ENCODE assay signal across 8 cellular contexts in the genomic region with DNA sequence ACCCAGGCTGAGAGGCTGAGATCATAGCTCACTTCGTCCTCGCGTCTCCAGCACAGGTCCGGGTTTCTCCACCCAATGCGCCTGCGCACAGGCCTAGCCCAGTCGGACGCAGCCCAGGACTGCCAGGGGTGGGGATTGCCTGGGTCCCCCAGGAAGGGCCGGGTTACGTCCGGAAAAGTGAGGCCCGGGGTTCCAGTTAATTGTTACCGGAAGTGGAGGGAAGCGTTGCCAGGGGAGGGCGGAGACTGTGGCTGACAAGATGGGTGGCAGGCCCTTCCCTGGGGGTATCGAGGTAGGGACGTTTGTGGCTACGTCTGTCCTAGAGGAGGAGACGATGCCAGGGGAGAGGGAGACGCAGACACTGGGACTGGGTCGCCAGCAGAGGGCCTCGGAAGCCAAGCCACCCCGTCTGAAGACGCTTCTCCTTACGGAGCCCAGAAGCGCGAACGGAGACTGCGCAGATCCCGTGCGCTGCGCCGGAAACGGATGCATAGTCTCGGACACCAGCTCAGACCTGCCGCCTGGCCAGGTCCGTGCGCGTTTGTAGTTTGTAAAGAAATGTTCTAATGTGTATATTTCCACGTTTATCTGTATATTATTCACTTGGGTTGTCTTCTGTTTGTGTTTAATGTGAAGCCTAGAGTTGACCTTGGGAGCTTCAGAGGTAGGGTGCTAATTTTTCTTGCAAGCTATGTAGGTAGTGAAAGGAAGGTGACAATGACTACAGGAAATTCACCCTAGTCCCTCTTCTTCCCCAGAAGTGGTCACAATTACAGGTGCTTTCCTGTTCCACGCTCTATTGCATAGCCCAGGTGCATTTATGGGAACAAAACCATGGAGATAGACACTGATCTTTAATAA. TPM values are rescaled to one million over a fixed set of nuclear protein-coding genes. Genes with fewer than 3 reads are reported as not detected.
DNase-seq lines count a peak whose midpoint lies in the region; ATAC-seq, FAIRE-seq and TF ChIP-seq lines count a peak whose summit lies in the region.

No MANE protein-coding gene starts in this region.

- peak; percentile 64 to 68 for TF ChIP-seq RAD21 in H1 (IDR thresholded peaks at IDR 0.05 in 1 of 2, conservative IDR thresholded peaks at IDR 0.05 in 1 of 2; ENCODE audit: low read depth in 2 of 2, low read length in 2 of 2)

- H4K5ac ChIP-seq in H1 (ENCODE audit: insufficient read length, low read depth, low read length): peak overlapping the region; percentile 75

- peaks cover 61% of the 10 kb centered on the region for H3K4me1 Mint-ChIP-seq in CD8-positive, alpha-beta T cell (ENCODE audit: low read depth)

- peak overlapping the region; percentile 80 for H4K91ac ChIP-seq in H1 (replicated peaks; ENCODE audit: insufficient read length, low read length)

- no peak overlapping the region for H2BK12ac ChIP-seq in H1 (ENCODE audit: low read depth, low read length)

- H3K79me2 ChIP-seq in H1 (ENCODE audit: control insufficient read depth in 1 of 2, insufficient read depth in 2 of 2, low read length in 2 of 2): peaks cover 0 to 5% of the 10 kb centered on the region in 2 experiments; a peak in 1 of 4 replicates

- no peak overlapping the region for H2AK5ac ChIP-seq in H1 (ENCODE audit: low read depth, low read length)

- peak; percentile 64 to 86 (median 82) for DNase-seq in CD8-positive, alpha-beta T cell
- DNase-seq in HK-2 (ENCODE audit: unreplicated experiment) (peak; percentile 94), H1 (ENCODE audit: low read depth in 1 of 2, low spot score in 2 of 2) (peak; percentile 88 to 89), mesenteric fat pad (ENCODE audit: low spot score) (peak; percentile 96)
- DNase-seq in NK-92 treated with Interleukin-12 subunit alpha and Interleukin-12 subunit beta, amount 100 ng/mL, for 24 hours (lab: John Stamatoyannopoulos, UW): peak; percentile 96
- DNase-seq in activated CD8-positive, alpha-beta memory T cell treated with anti-CD3 and anti-CD28 coated beads for 4 hours (ENCODE audit: low read depth in 2 of 2): peak; percentile 66 to 69
- DNase-seq in stimulated activated CD8-positive, alpha-beta memory T cell treated with anti-CD3 and anti-CD28 coated beads, Interleukin-15, amount 100 ng/mL, for 1 hour (ENCODE audit: low read depth): peak; percentile 61

- H2BK20ac ChIP-seq in H1 (ENCODE audit: low read length): no peak overlapping the region

- H3K4me3 ChIP-seq in CD8-positive, alpha-beta T cell (ENCODE audit: low read depth, low read length): peak overlapping the region; percentile 37
- H3K4me3 ChIP-seq in H1 (ENCODE audit: extremely low read depth in 1 of 4, insufficient read depth in 2 of 4, low read depth in 3 of 4, low read length in 4 of 4): peak overlapping the region; percentile 45 to 73 (median 54)

- TF ChIP-seq POLR2A in H1 (IDR thresholded peaks at IDR 0.05; ENCODE audit: control extremely low read depth in 1 of 2, low read depth in 2 of 2, low read length in 2 of 2): peak in 1 of 2 experiments; percentile 76; a peak in 2 of 3 replicates

- H2BK15ac ChIP-seq in H1 (ENCODE audit: low read length): no peak overlapping the region

- FAIRE-seq in H1 (lab: Jason Lieb, UNC): no peak

- peak overlapping the region; percentile 75; the same call in 1 of the 2 replicates for H4K8ac ChIP-seq in H1 (ENCODE audit: extremely low read depth, insufficient read depth, low read length)

- CTCF ChIA-PET in CD8-positive, alpha-beta T cell (lab: Charles Lee): interaction anchor here (0.6 to 2.2 kb wide), 2 partner anchors 17 to 698 kb away, joined by 4 to 5 read pairs; no protein-coding TSS in a partner anchor
- CTCF ChIA-PET in H1 (lab: Charles Lee; ENCODE audit: partially characterized antibody): interaction anchor here (0.6 to 1.8 kb wide), 8 partner anchors 8 to 802 kb away, joined by 3 to 5 read pairs (median 3); partner anchors contain the start of gene SYF2

- POLR2A ChIA-PET in CD8-positive, alpha-beta T cell (lab: Charles Lee): interaction anchor here (1.5 to 4.9 kb wide), 3 partner anchors 7 to 495 kb away, joined by 3 to 26 read pairs (median 5); partner anchors contain the start of gene SYF2
- POLR2A ChIA-PET in H1 (lab: Charles Lee; ENCODE audit: partially characterized antibody): interaction anchor here (0.6 to 2.0 kb wide), 9 partner anchors 8 to 465 kb away, joined by 3 to 9 read pairs (median 4); partner anchors contain the start of gene SYF2

- 2% methylated on average over 41 of the region's 41 CpGs; no CpG with 5 or more reads in 1 of the 2 experiments for WGBS in H1 (ENCODE audit: extremely low coverage in 1 of 2, insufficient coverage in 1 of 2, insufficient read length in 1 of 2, insufficient replicate concordance in 2 of 2, low coverage in 1 of 2, low lambda C conversion rate in 2 of 2, missing lambda C conversion rate in 1 of 2), 2 experiments

- H3K4me2 ChIP-seq in H1 (ENCODE audit: insufficient read depth in 1 of 2, low read depth in 2 of 2, low read length in 2 of 2): peak overlapping the region; percentile 55 to 74

- TF ChIP-seq CTCF in CD8-positive, alpha-beta T cell (IDR thresholded peaks at IDR 0.05): peak; percentile 61
- peak; percentile 65 to 78 (median 75) for TF ChIP-seq CTCF in H1 (IDR thresholded peaks at IDR 0.05; ENCODE audit: control extremely low read depth in 1 of 3, insufficient read depth in 1 of 3, low read depth in 1 of 3, low read length in 3 of 3)

- H3K14ac ChIP-seq in H1 (ENCODE audit: insufficient read length): no peak overlapping the region

- peaks cover 54% of the 10 kb centered on the region for H3K36me3 Mint-ChIP-seq in CD8-positive, alpha-beta T cell

- H2BK5ac ChIP-seq in H1 (ENCODE audit: low read depth, low read length): peak overlapping the region; percentile 88

- peak overlapping the region; percentile 97 for H3K27ac Mint-ChIP-seq in CD8-positive, alpha-beta T cell

- peak overlapping the region; percentile 85 for H3K4ac ChIP-seq in H1 (replicated peaks; ENCODE audit: insufficient read length, low read depth, low read length)

- peak overlapping the region; percentile 89; the same call in 1 of the 2 replicates for H2AFZ ChIP-seq in H1 (ENCODE audit: low read length)

- peak overlapping the region; percentile 64 for H3K27ac ChIP-seq in CD8-positive, alpha-beta T cell (ENCODE audit: low read depth, low read length)
- peak overlapping the region; percentile 48; the same call in 1 of the 2 replicates for H3K27ac ChIP-seq in H1 (ENCODE audit: low read depth, low read length)

- H3K23ac ChIP-seq in H1 (ENCODE audit: insufficient read length): no peak overlapping the region

- H4K20me1 ChIP-seq in H1 (replicated peaks in 1 of 2; ENCODE audit: control insufficient read depth in 1 of 2, insufficient read depth in 2 of 2, low read length in 2 of 2): peaks cover 0 to under 1% of the 10 kb centered on the region in 2 experiments

- H3K18ac ChIP-seq in H1 (ENCODE audit: extremely low read depth, low read length): peak overlapping the region; percentile 48; the same call in 1 of the 2 replicates

- no peaks in the 10 kb centered on the region for H3K27me3 Mint-ChIP-seq in CD8-positive, alpha-beta T cell (ENCODE audit: low read depth)

- TF ChIP-seq EP300 in H1 (IDR thresholded peaks at IDR 0.05; ENCODE audit: borderline replicate concordance in 1 of 2, low read depth in 2 of 2, low read length in 2 of 2): no peak

- intact Hi-C loops in CD8-positive, alpha-beta T cell (cut with DNase I, micrococcal nuclease): loop anchor here (1.0 to 10.0 kb wide), 6 partner anchors 8 to 1545 kb away; partner anchors contain the start of genes CLIC4 (in 1 of the 2), PDIK1L (in 1 of the 2), RPL11 (in 1 of the 2) and SRRM1 (in 1 of the 2)

- no peaks in the 10 kb centered on the region for H3K9me3 Mint-ChIP-seq in CD8-positive, alpha-beta T cell

- H3K56ac ChIP-seq in H1 (replicated peaks; ENCODE audit: insufficient read length, low read depth, low read length): peak overlapping the region; percentile 91

- H3K4me1 ChIP-seq in CD8-positive, alpha-beta T cell (ENCODE audit: insufficient read depth, low read length): peaks cover 47% of the 10 kb centered on the region
- H3K4me1 ChIP-seq in H1 (replicated peaks in 1 of 4; ENCODE audit: control insufficient read depth in 3 of 4, insufficient read depth in 4 of 4, low read length in 3 of 4): peaks cover 0 to 5% (median 0%) of the 10 kb centered on the region in 4 experiments; a peak in 1 of 7 replicates

- peak overlapping the region; percentile 66 for H2BK120ac ChIP-seq in H1 (replicated peaks; ENCODE audit: low read depth, low read length)

- peak overlapping the region; percentile 92 for H3K4me3 Mint-ChIP-seq in CD8-positive, alpha-beta T cell

- ATAC-seq in CD8-positive, alpha-beta T cell: peak; percentile 84
- peak; percentile 66 for ATAC-seq in GM19455 (IDR thresholded peaks at IDR 0.05; ENCODE audit: unreplicated experiment)

- peaks cover 3% of the 10 kb centered on the region; the same call in 1 of the 2 replicates for H3K23me2 ChIP-seq in H1 (ENCODE audit: low read depth, low read length)

- H3K9me3 ChIP-seq in CD8-positive, alpha-beta T cell (ENCODE audit: low read length): no peaks in the 10 kb centered on the region
- H3K9me3 ChIP-seq in H1 (ENCODE audit: insufficient read depth in 2 of 2, low read depth in 1 of 2, low read length in 1 of 2): no peaks in the 10 kb centered on the region

- no peaks in the 10 kb centered on the region; the same call in 1 of the 2 replicates for H3K79me1 ChIP-seq in H1 (ENCODE audit: low read depth, low read length)

- H3K27me3 ChIP-seq in CD8-positive, alpha-beta T cell (ENCODE audit: insufficient read depth, low read length): no peaks in the 10 kb centered on the region
- no peaks in the 10 kb centered on the region for H3K27me3 ChIP-seq in H1 (replicated peaks in 1 of 4; ENCODE audit: control insufficient read depth in 3 of 4, extremely low read depth in 1 of 4, insufficient read depth in 3 of 4, low read length in 3 of 4)

- H3K9ac ChIP-seq in H1 (replicated peaks in 1 of 4; ENCODE audit: extremely low read depth in 1 of 4, low read depth in 3 of 4, low read length in 3 of 4): peak overlapping the region; percentile 31 to 52 (median 43); a peak in 6 of 7 replicates

- peaks cover 28% of the 10 kb centered on the region for H3K36me3 ChIP-seq in CD8-positive, alpha-beta T cell (ENCODE audit: insufficient read depth, low read length)
- H3K36me3 ChIP-seq in H1 (ENCODE audit: control insufficient read depth in 2 of 4, insufficient read depth in 4 of 4, low read length in 3 of 4): peaks cover 13 to 31% (median 19%) of the 10 kb centered on the region in 4 experiments

RNA-seq across cellular contexts. Expression of gene RSRP1, which starts 7.3 kb away (rescaled TPM):
- 100 to 1,000 TPM; 472 to 482 TPM for total RNA-seq in CD8-positive, alpha-beta T cell
- 59.4 and 60.4 TPM in 2 replicates for total RNA-seq in H1 (2021; fragmentation: NEBNext Ultra II Directional; extraction: Animal tissue kit (Norgen Biotek cat#: 25700))
- 32.9 and 38.2 TPM in 2 replicates for polyA plus RNA-seq in H1 (2011; rRNA removed)
- 66.1 TPM for polyA plus RNA-seq in H1 (2011; cell fraction: cytosol; rRNA removed)
- polyA plus RNA-seq in H1 (2011; cell fraction: nucleus; rRNA removed): 111 TPM
- polyA plus RNA-seq in H1 (2012, experiment 1 of 2): 33.1 to 58.0 TPM (median 48.2 TPM) in 4 replicates
- 8.9 TPM for polyA plus RNA-seq in H1 (2012, experiment 2 of 2)
- polyA plus RNA-seq in H1 (2013, experiment 1 of 2): 57.6 TPM
- polyA plus RNA-seq in H1 (2013, experiment 2 of 2): 50.1 TPM
- polyA minus RNA-seq in H1 (2011; rRNA and poly(A)+ RNA removed): 37.6 and 38.0 TPM in 2 replicates
- polyA minus RNA-seq in H1 (2011; cell fraction: cytosol; rRNA and poly(A)+ RNA removed): 41.4 TPM
- 80.9 TPM for polyA minus RNA-seq in H1 (2011; cell fraction: nucleus; rRNA and poly(A)+ RNA removed)
- 44.1 TPM for total RNA-seq in mesenteric fat pad

RNA-seq across cellular contexts. Expression of gene SYF2, which starts 7.6 kb away (rescaled TPM):
- total RNA-seq in CD8-positive, alpha-beta T cell: 100 to 1,000 TPM; 103 to 118 TPM
- total RNA-seq in H1 (2021; fragmentation: NEBNext Ultra II Directional; extraction: Animal tissue kit (Norgen Biotek cat#: 25700)): 27.0 and 33.0 TPM in 2 replicates
- 5.6 and 7.5 TPM in 2 replicates for polyA plus RNA-seq in H1 (2011; rRNA removed)
- polyA plus RNA-seq in H1 (2011; cell fraction: cytosol; rRNA removed): 18.7 TPM
- 3.3 TPM for polyA plus RNA-seq in H1 (2011; cell fraction: nucleus; rRNA removed)
- polyA plus RNA-seq in H1 (2012, experiment 1 of 2): 25.4 to 44.2 TPM (median 29.6 TPM) in 4 replicates
- polyA plus RNA-seq in H1 (2012, experiment 2 of 2): 8.1 TPM
- polyA plus RNA-seq in H1 (2013, experiment 1 of 2): 49.2 TPM
- 48.2 TPM for polyA plus RNA-seq in H1 (2013, experiment 2 of 2)
- polyA minus RNA-seq in H1 (2011; rRNA and poly(A)+ RNA removed): 3.8 and 4.2 TPM in 2 replicates
- polyA minus RNA-seq in H1 (2011; cell fraction: cytosol; rRNA and poly(A)+ RNA removed): 6.1 TPM
- polyA minus RNA-seq in H1 (2011; cell fraction: nucleus; rRNA and poly(A)+ RNA removed): 6.8 TPM
- total RNA-seq in mesenteric fat pad: 31.9 TPM

RNA-seq across cellular contexts. Expression of gene RHD, which starts 32.4 kb away (rescaled TPM):
- total RNA-seq in CD8-positive, alpha-beta T cell: under 1 TPM; 0.14 to 0.19 TPM
- total RNA-seq in H1 (2021; fragmentation: NEBNext Ultra II Directional; extraction: Animal tissue kit (Norgen Biotek cat#: 25700)): not detected in 2 replicates
- polyA plus RNA-seq in H1 (2011; rRNA removed): 0.21 and 0.33 TPM in 2 replicates
- polyA plus RNA-seq in H1 (2011; cell fraction: cytosol; rRNA removed): 0.08 TPM
- 0.13 TPM for polyA plus RNA-seq in H1 (2011; cell fraction: nucleus; rRNA removed)
- polyA plus RNA-seq in H1 (2012, experiment 1 of 2): 0.32 to 0.72 TPM (median 0.52 TPM) in 4 replicates
- 0.12 TPM for polyA plus RNA-seq in H1 (2012, experiment 2 of 2)
- 0.02 TPM for polyA plus RNA-seq in H1 (2013, experiment 1 of 2)
- polyA plus RNA-seq in H1 (2013, experiment 2 of 2): 0.04 TPM
- polyA minus RNA-seq in H1 (2011; rRNA and poly(A)+ RNA removed): 2.7 TPM in 1 of 2 replicates, not detected in the other
- not detected for polyA minus RNA-seq in H1 (2011; cell fraction: cytosol; rRNA and poly(A)+ RNA removed)
- polyA minus RNA-seq in H1 (2011; cell fraction: nucleus; rRNA and poly(A)+ RNA removed): not detected
- total RNA-seq in mesenteric fat pad: not detected

Comparison
In these comparisons a context has a peak if more than half of its experiments do, and no peak if none do; other contexts are left out.
1. Peak in every context shown above with its lines: DNase-seq, ATAC-seq, H3K4me3 ChIP-seq and H3K27ac ChIP-seq.